In genomic region chr19:48896191-48896720, GRCh38 we compare ENCODE assay signal across 6 cellular contexts. TPM values are rescaled to one million over a fixed set of nuclear protein-coding genes. Genes with fewer than 3 reads are reported as not detected.
DNase-seq lines count a peak whose midpoint lies in the region; ATAC-seq and TF ChIP-seq lines count a peak whose summit lies in the region.

No MANE protein-coding gene starts in this region.

- H3K27me3 ChIP-seq in mammary epithelial cell (ENCODE audit: insufficient read depth, low read length): peaks cover 3% of the 10 kb centered on the region
- H3K27me3 ChIP-seq in neural progenitor cell: no peaks in the 10 kb centered on the region

- peaks cover 3% of the 10 kb centered on the region for H3K4me1 ChIP-seq in mammary epithelial cell (ENCODE audit: insufficient read depth, low read length)
- no peaks in the 10 kb centered on the region for H3K4me1 ChIP-seq in neural progenitor cell

- CTCF ChIA-PET in mammary epithelial cell (lab: Charles Lee; ENCODE audit: low non-redundant PET): no interaction called here

- no peak overlapping the region for H3K4me3 Mint-ChIP-seq in neural progenitor cell

- H3K79me2 ChIP-seq in mammary epithelial cell (ENCODE audit: insufficient read depth, low read length) (peaks cover 11% of the 10 kb centered on the region), neural progenitor cell (ENCODE audit: low read depth) (peaks cover 10% of the 10 kb centered on the region)

- H3K27ac ChIP-seq in mammary epithelial cell (ENCODE audit: insufficient read depth, low read depth, low read length) (no peak overlapping the region), neural progenitor cell (no peak overlapping the region)

- peaks cover 3% of the 10 kb centered on the region for H3K9me3 Mint-ChIP-seq in neural progenitor cell

- ATAC-seq in HG03025 (IDR thresholded peaks at IDR 0.05; ENCODE audit: low FRiP score, unreplicated experiment): no peak
- ATAC-seq in GM21447 (IDR thresholded peaks at IDR 0.05; ENCODE audit: unreplicated experiment): no peak
- ATAC-seq in GM19452 (IDR thresholded peaks at IDR 0.05; ENCODE audit: unreplicated experiment): no peak

- no TSS peak for BruUV-seq in mammary epithelial cell (replicated peaks; lab: Mats Ljungman, UMichigan)

- intact Hi-C loops in mammary epithelial cell (cut with micrococcal nuclease): no loop called here

- peaks cover 17% of the 10 kb centered on the region for H3F3A ChIP-seq in neural progenitor cell (ENCODE audit: low read depth)

- TF ChIP-seq CTCF in mammary epithelial cell (conservative IDR thresholded peaks at IDR 0.05 in 1 of 2, IDR thresholded peaks at IDR 0.05 in 1 of 2; ENCODE audit: extremely low read depth in 1 of 2, insufficient read depth in 1 of 2, low read depth in 1 of 2, low read length in 2 of 2): no peak
- no peak for TF ChIP-seq CTCF in neural progenitor cell (IDR thresholded peaks at IDR 0.05)

- H3K4me2 ChIP-seq in mammary epithelial cell (ENCODE audit: insufficient read depth, low read depth, low read length): no peak overlapping the region
- H3K4me2 ChIP-seq in neural progenitor cell: peak overlapping the region; percentile 63

- dilution Hi-C loops in mammary epithelial cell (cut with HindIII; ENCODE audit: low sequenced_read_pairs): no loop called here

- DNase-seq in mammary epithelial cell (no peak), neural progenitor cell (ENCODE audit: low spot score) (peak; percentile 79)

- no peaks in the 10 kb centered on the region for H3K36me3 ChIP-seq in mammary epithelial cell (ENCODE audit: insufficient read depth, low read length)
- H3K36me3 ChIP-seq in neural progenitor cell: no peaks in the 10 kb centered on the region

- no peak overlapping the region for H3K27ac Mint-ChIP-seq in neural progenitor cell

- H2AFZ ChIP-seq in mammary epithelial cell (ENCODE audit: low read depth, low read length) (peak overlapping the region; percentile 30), neural progenitor cell (replicated peaks) (peak overlapping the region; percentile 8)

- no peaks in the 10 kb centered on the region for H3K36me3 Mint-ChIP-seq in neural progenitor cell

- peaks cover 24% of the 10 kb centered on the region for H3K4me1 Mint-ChIP-seq in neural progenitor cell

- H3K27me3 Mint-ChIP-seq in neural progenitor cell (ENCODE audit: insufficient read depth, low read depth): peaks cover 2% of the 10 kb centered on the region

- peak; percentile 12 for TF ChIP-seq POLR2A in GM18951 (IDR thresholded peaks at IDR 0.05; ENCODE audit: extremely low read depth, insufficient read depth, insufficient read length)

- H3K9me3 ChIP-seq in mammary epithelial cell (replicated peaks; ENCODE audit: insufficient read depth, low read length) (no peaks in the 10 kb centered on the region), neural progenitor cell (ENCODE audit: low read depth) (no peaks in the 10 kb centered on the region)

- H3K9ac ChIP-seq in mammary epithelial cell (ENCODE audit: insufficient read depth, low read length) (no peak overlapping the region), neural progenitor cell (no peak overlapping the region)

- WGBS in mammary epithelial cell (ENCODE audit: low coverage, missing lambda C conversion rate): 37% methylated on average over 13 of the region's 25 CpGs

- H3K4me3 ChIP-seq in mammary epithelial cell (replicated peaks in 1 of 3; ENCODE audit: insufficient read depth in 1 of 3, low read depth in 2 of 3, low read length in 3 of 3) (peak overlapping the region in 1 of 3 experiments; percentile 12), neural progenitor cell (peak overlapping the region; percentile 7)

- in situ Hi-C loops in GM18951 (cut with MboI; ENCODE audit: low sequenced_read_pairs, unreplicated experiment): no loop called here
- in situ Hi-C loops in mammary epithelial cell (cut with MboI; ENCODE audit: low sequenced_read_pairs in 2 of 2): no loop called here

- no peaks in the 10 kb centered on the region for H4K20me1 ChIP-seq in mammary epithelial cell (ENCODE audit: insufficient read depth, low read length)
- H4K20me1 ChIP-seq in neural progenitor cell (ENCODE audit: low read depth): peaks cover under 1% of the 10 kb centered on the region

RNA-seq across cellular contexts. Expression of gene TULP2, which starts 2.3 kb away (rescaled TPM):
- total RNA-seq in mammary epithelial cell: under 1 TPM in 1 of 2 donors, not detected in 1; 0.17 TPM
- not detected for polyA plus RNA-seq in mammary epithelial cell
- not detected for polyA minus RNA-seq in mammary epithelial cell
- 0.26 and 0.40 TPM in 2 replicates for total RNA-seq in neural progenitor cell (ENCODE audit: low replicate concordance)

RNA-seq across cellular contexts. Expression of gene NUCB1, which starts 3.9 kb away (rescaled TPM):
- total RNA-seq in mammary epithelial cell: 100 to 1,000 TPM; 132 to 133 TPM
- 73.7 TPM for polyA plus RNA-seq in mammary epithelial cell
- 61.7 TPM for polyA minus RNA-seq in mammary epithelial cell
- 73.5 and 158 TPM in 2 replicates for total RNA-seq in neural progenitor cell (ENCODE audit: low replicate concordance)

RNA-seq across cellular contexts. Expression of gene PPP1R15A, which starts 24.0 kb away (rescaled TPM):
- 100 to 1,000 TPM in 1 of 2 donors, 10 to 100 TPM in 1; 28.8 to 200 TPM for total RNA-seq in mammary epithelial cell
- 22.9 TPM for polyA plus RNA-seq in mammary epithelial cell
- polyA minus RNA-seq in mammary epithelial cell: 25.8 TPM
- total RNA-seq in neural progenitor cell (ENCODE audit: low replicate concordance): 10.6 and 19.1 TPM in 2 replicates

RNA-seq across cellular contexts. Expression of gene PLEKHA4, which starts 27.8 kb away (rescaled TPM):
- total RNA-seq in mammary epithelial cell: 10 to 100 TPM; 10.0 to 12.7 TPM
- polyA plus RNA-seq in mammary epithelial cell: 4.9 TPM
- 7.6 TPM for polyA minus RNA-seq in mammary epithelial cell
- 6.2 and 6.3 TPM in 2 replicates for total RNA-seq in neural progenitor cell (ENCODE audit: low replicate concordance)

RNA-seq across cellular contexts. Expression of gene DHDH, which starts 37.2 kb away (rescaled TPM):
- 1 to 10 TPM in 1 of 2 donors, under 1 TPM in 1; 0.33 to 3.0 TPM for total RNA-seq in mammary epithelial cell
- 3.7 TPM for polyA plus RNA-seq in mammary epithelial cell
- 2.9 TPM for polyA minus RNA-seq in mammary epithelial cell
- 1.6 TPM in 1 of 2 replicates, not detected in the other for total RNA-seq in neural progenitor cell (ENCODE audit: low replicate concordance)
